ENCODE assay signal across 25 cellular contexts in genomic region chr9:136748201-136748600, GRCh38. TPM values are rescaled to one million over a fixed set of nuclear protein-coding genes. Genes with fewer than 3 reads are reported as not detected.
DNase-seq lines count a peak whose midpoint lies in the region; ATAC-seq, FAIRE-seq and TF ChIP-seq lines count a peak whose summit lies in the region.
"Had no signal": no experiment of that assay in that cellular context is flagged by ENCODE, and none has a peak within 500 bp of the region (broad histone marks: within the 10 kb centered on the region; RNA-seq: fewer than 3 reads in every experiment).

A gene with protein sequence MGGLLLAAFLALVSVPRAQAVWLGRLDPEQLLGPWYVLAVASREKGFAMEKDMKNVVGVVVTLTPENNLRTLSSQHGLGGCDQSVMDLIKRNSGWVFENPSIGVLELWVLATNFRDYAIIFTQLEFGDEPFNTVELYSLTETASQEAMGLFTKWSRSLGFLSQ (minus strand): TSS chr9:136748525. CDS start chr9:136748483, 42 bp downstream.

- peak; percentile 5 for ATAC-seq in Right ventricle myocardium superior (ENCODE audit: poor library complexity)
- no peak for ATAC-seq in left cardiac atrium
- ATAC-seq in sciatic nerve, result peak; percentile 16
- no peak for ATAC-seq in HG02571 (IDR thresholded peaks at IDR 0.05; ENCODE audit: unreplicated experiment)
- ATAC-seq: A549; naive thymus-derived CD8-positive, alpha-beta T cell; T-cell had no signal

- H3K27ac ChIP-seq in coronary artery, result peak within 1 kb of the TSS in 1 of 2 donors; percentile 25
- H3K27ac ChIP-seq: A549, C4-2B, ovary, sigmoid colon had no signal

- intact Hi-C loops in Right ventricle myocardium superior (cut with DNase I), result no loop called here
- intact Hi-C loops in cardiac septum (cut with DNase I), result no loop called here
- intact Hi-C loops in left cardiac atrium (cut with DNase I), result no loop called here
- intact Hi-C loops in sciatic nerve (cut with DNase I), result no loop called here

- no peak for FAIRE-seq in GM12892 (lab: Jason Lieb, UNC)
- FAIRE-seq: A549, bronchial epithelial cell had no signal

- H3K4me3 ChIP-seq in coronary artery, result no peak within 1 kb of the TSS
- H3K4me3 ChIP-seq: A549, ovary, sigmoid colon had no signal

- DNase-seq in Right ventricle myocardium superior (no peak), cardiac septum (ENCODE audit: low spot score) (no peak), left cardiac atrium (peak; percentile 17), sciatic nerve (ENCODE audit: low spot score) (no peak), GOT3 (lab: John Stamatoyannopoulos, UW) (no peak), coronary artery (ENCODE audit: low spot score) (no peak), GM12892 (ENCODE audit: insufficient read length) (no peak)
- DNase-seq: activated CD4-positive, alpha-beta T cell treated with anti-CD3 and anti-CD28 coated beads, Interleukin-2, amount 10 ng/mL, durations not matched to agents 24 days and 14 days; activated effector memory CD4-positive, alpha-beta T cell treated with Interleukin-2 at 50 U/mL for 16 hours; DMS 273 treated with DMSO at 0.1 percent for 48 hours; hippocampal formation; islet precursor cell; mammary epithelial cell; MM.1S; naive thymus-derived CD8-positive, alpha-beta T cell; NCI-H146; NCI-H526; sigmoid colon; T-cell had no signal

- TF ChIP-seq CTCF in coronary artery (IDR thresholded peaks at IDR 0.05), result no peak

- no peak for TF ChIP-seq POLR2A in GM12892 (IDR thresholded peaks at IDR 0.05; ENCODE audit: low read depth, low read length)

RNA-seq across cellular contexts. Expression of the gene that starts here (rescaled TPM):
- 13.0 TPM for total RNA-seq in Right ventricle myocardium superior
- 4.5 TPM for total RNA-seq in cardiac septum
- 10 to 100 TPM; 18.2 to 51.8 TPM for total RNA-seq in left cardiac atrium
- total RNA-seq in sciatic nerve, result 7.0 TPM
- not detected for polyA plus RNA-seq in GM12892 (2012; ENCODE audit: missing spikeins)
- total RNA-seq: activated CD4-positive, alpha-beta T cell treated with anti-CD3 and anti-CD28 coated beads, Interleukin-2, amount 10 ng/mL, durations not matched to agents 24 days and 14 days; bronchial epithelial cell; G401; mammary epithelial cell; naive thymus-derived CD8-positive, alpha-beta T cell; T-cell had no signal
- polyA plus RNA-seq: A549; mammary epithelial cell; naive thymus-derived CD8-positive, alpha-beta T cell had no signal

Comparison
In these comparisons a context has a peak if more than half of its experiments do, and no peak if none do; other contexts are left out.
1. ATAC-seq: peak in Right ventricle myocardium superior (single experiment) and sciatic nerve (single experiment); none in left cardiac atrium (0 of 2) and HG02571 (single experiment).